In the genomic region with DNA sequence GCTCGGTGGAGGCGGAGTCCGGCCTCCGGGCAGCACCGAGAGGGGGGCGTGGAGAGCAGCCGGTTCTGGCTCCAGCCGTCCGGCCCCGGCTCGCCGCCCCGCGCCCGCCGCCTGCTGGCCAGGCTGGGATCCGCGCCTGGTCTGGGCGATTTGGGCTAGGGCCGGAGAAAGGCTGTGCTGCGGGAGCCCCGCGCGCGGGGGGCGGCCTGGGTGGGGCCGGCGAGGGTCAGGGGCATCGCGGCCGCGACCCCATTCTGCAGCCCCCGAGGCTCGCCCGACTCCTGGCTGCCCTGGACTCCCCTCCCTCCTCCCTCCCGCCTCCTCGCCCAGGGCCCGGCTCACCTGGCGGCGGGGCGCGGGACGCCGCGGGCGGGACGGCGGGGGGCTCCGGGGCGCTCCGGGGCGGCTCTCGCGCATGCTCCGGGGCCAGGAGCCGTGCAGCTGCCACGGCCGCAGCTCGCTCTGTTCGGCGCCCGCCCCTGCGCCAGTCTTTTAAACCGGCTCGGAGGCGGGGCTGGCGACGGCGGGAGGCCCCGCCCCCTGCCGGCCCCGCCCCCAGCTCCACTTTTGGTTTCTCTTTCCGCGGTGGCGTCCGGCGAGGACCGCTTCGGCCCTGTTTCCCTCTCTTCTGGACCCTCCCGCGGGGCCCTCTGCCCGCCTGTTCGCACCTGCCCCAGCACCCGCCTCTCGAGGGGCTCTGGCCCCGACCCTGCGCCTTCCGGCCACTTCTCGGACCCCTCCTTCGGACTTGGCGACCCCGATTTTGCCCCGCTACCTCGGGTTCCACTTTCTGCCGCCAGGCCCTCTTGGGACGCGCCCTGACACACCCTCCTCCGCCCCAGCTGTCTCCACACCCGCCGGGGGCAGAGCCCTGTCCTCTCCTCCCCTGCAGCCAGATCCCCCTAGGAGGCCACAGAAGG, we compare ENCODE assay signal across 8 cellular contexts. TPM values are rescaled to one million over a fixed set of nuclear protein-coding genes. Genes with fewer than 3 reads are reported as not detected.
DNase-seq lines count a peak whose midpoint lies in the region; ATAC-seq, FAIRE-seq and TF ChIP-seq lines count a peak whose summit lies in the region.

Gene SOCS1, minus strand, starts transcription at position 468 of the 920 bp plus-strand sequence. CDS start 726 bp downstream, outside the sequence.

- H3K27me3 ChIP-seq in lung (ENCODE audit: control insufficient read depth, insufficient read depth) = no peaks in the 10 kb centered on the region

- H3K36me3 ChIP-seq in lung (ENCODE audit: control insufficient read depth in 2 of 2, insufficient read depth in 2 of 2, low read length in 2 of 2) = peaks cover 0 to 4% of the 10 kb centered on the region in 2 donors

- H3K27ac ChIP-seq in lung (ENCODE audit: low read depth in 1 of 2, low read length in 1 of 2) = peak within 1 kb of the TSS; percentile 97 to 98

- H3K4me3 ChIP-seq in lung = peak within 1 kb of the TSS; percentile 73

- TF ChIP-seq CTCF in lung (IDR thresholded peaks at IDR 0.05; ENCODE audit: control extremely low read depth, extremely low read depth) = peak; percentile 69

- peak; percentile 20 to 84 (median 70) for DNase-seq in C1 segment of cervical spinal cord (lab: John Stamatoyannopoulos, UW)
- DNase-seq in GM19239 (ENCODE audit: insufficient read length, low spot score) = peak; percentile 76
- DNase-seq in NCI-H526 treated with DMSO at 0.1 percent for 48 hours (lab: John Stamatoyannopoulos, UW) = peak; percentile 55
- peak; percentile 81 to 84 for DNase-seq in activated CD4-positive, alpha-beta T cell treated with anti-CD3 and anti-CD28 coated beads, Interleukin-2, amount 50 U/mL, for 4 hours
- peak; percentile 94 for DNase-seq in ecto neural progenitor cell (ENCODE audit: low spot score)
- DNase-seq in lung (ENCODE audit: low spot score) = peak; percentile 84
- DNase-seq in stimulated activated CD4-positive, alpha-beta T cell treated with anti-CD3 and anti-CD28 coated beads, TNF-alpha, amount 100 ng/mL, for 1 hour (ENCODE audit: low read depth in 3 of 3, low spot score in 1 of 3) = peak; percentile 75 to 90 (median 87)

- H3K9me3 ChIP-seq in lung (ENCODE audit: control insufficient read depth in 2 of 2, insufficient read depth in 1 of 2, low read length in 1 of 2) = no peaks in the 10 kb centered on the region

- ATAC-seq in HG03439 (IDR thresholded peaks at IDR 0.05; ENCODE audit: unreplicated experiment) = peak; percentile 46
- peak; percentile 80 for ATAC-seq in lung (ENCODE audit: insufficient read depth, low FRiP score)

- peaks cover 0 to 11% of the 10 kb centered on the region in 2 donors for H3K4me1 ChIP-seq in lung (ENCODE audit: control insufficient read depth in 2 of 2, insufficient read depth in 2 of 2, low read length in 2 of 2)

- WGBS in lung, 2 donors = 0% methylated on average over 60 to 100 of the region's 100 CpGs

- FAIRE-seq in GM19239 (lab: Jason Lieb, UNC) = peak; percentile 31

RNA-seq across cellular contexts. Expression of gene SOCS1, which starts in this region (rescaled TPM):
- total RNA-seq in lung = 10 to 100 TPM; 16.7 to 30.5 TPM
- polyA plus RNA-seq in lung = 10 to 100 TPM; 13.8 to 39.7 TPM

Comparison
In these comparisons a context has a peak if more than half of its experiments do, and no peak if none do; other contexts are left out.
1. Peak in every context shown above with its lines: DNase-seq, ATAC-seq, H3K4me3 ChIP-seq and H3K27ac ChIP-seq.